Comparison of ENCODE assay signal across 1 cellular context in genomic region chr11:67262731-67263675, GRCh38.
TF ChIP-seq lines count a peak whose summit lies in the region.

No MANE protein-coding gene starts in this region.

TF ChIP-seq in H1, 55 proteins besides CTCF, POLR2A, EP300 and RAD21:
- TF ChIP-seq PHF8 (conservative IDR thresholded peaks at IDR 0.05; ENCODE audit: low read depth, low read length): no peak
- TF ChIP-seq SIRT6 (IDR thresholded peaks at IDR 0.05; ENCODE audit: low read length): no peak
- TF ChIP-seq ASH2L (IDR thresholded peaks at IDR 0.05; ENCODE audit: low read length): no peak
- TF ChIP-seq RFX5 (IDR thresholded peaks at IDR 0.05; ENCODE audit: borderline replicate concordance, low read depth, low read length): no peak
- no peak for TF ChIP-seq SIX5 (IDR thresholded peaks at IDR 0.05; ENCODE audit: low read depth, low read length)
- 0 out of 2 replicates have a peak, but pooled peaks have one; percentile 34 for TF ChIP-seq BACH1 (IDR thresholded peaks at IDR 0.05; ENCODE audit: low read length)
- no peak for TF ChIP-seq CHD1 (IDR thresholded peaks at IDR 0.05; ENCODE audit: low read depth, low read length)
- TF ChIP-seq YY1 (IDR thresholded peaks at IDR 0.05; ENCODE audit: low read depth, low read length): peak; percentile 53; the same call in 1 of the 2 replicates
- TF ChIP-seq EGR1 (IDR thresholded peaks at IDR 0.05; ENCODE audit: borderline replicate concordance, low read depth, low read length): 0 out of 2 replicates have a peak, but pooled peaks have one; percentile 39
- TF ChIP-seq, protein P1, sequence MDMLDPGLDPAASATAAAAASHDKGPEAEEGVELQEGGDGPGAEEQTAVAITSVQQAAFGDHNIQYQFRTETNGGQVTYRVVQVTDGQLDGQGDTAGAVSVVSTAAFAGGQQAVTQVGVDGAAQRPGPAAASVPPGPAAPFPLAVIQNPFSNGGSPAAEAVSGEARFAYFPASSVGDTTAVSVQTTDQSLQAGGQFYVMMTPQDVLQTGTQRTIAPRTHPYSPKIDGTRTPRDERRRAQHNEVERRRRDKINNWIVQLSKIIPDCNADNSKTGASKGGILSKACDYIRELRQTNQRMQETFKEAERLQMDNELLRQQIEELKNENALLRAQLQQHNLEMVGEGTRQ (IDR thresholded peaks at IDR 0.05; ENCODE audit: low read length): no peak
- 0 out of 2 replicates have a peak, but pooled peaks have one; percentile 14 for TF ChIP-seq CHD2 (IDR thresholded peaks at IDR 0.05; ENCODE audit: low read length)
- TF ChIP-seq CHD7 (IDR thresholded peaks at IDR 0.05; ENCODE audit: insufficient replicate concordance, low read length): no peak
- TF ChIP-seq SUZ12 (IDR thresholded peaks at IDR 0.05; ENCODE audit: low read length): no peak
- no peak for TF ChIP-seq KDM5A (IDR thresholded peaks at IDR 0.05; ENCODE audit: low read length)
- TF ChIP-seq NANOG (IDR thresholded peaks at IDR 0.05; ENCODE audit: insufficient read depth, low read depth, low read length, poor library complexity, severe bottlenecking): no peak
- TF ChIP-seq CEBPB (IDR thresholded peaks at IDR 0.05; ENCODE audit: low read depth, low read length): no peak
- no peak for TF ChIP-seq ZNF274 (IDR thresholded peaks at IDR 0.05; ENCODE audit: borderline replicate concordance, extremely low read depth, low read length)
- TF ChIP-seq HDAC6 (IDR thresholded peaks at IDR 0.05; ENCODE audit: low read depth, low read length): no peak
- peak; percentile 73; the same call in 1 of the 2 replicates for TF ChIP-seq GABPA (IDR thresholded peaks at IDR 0.05; ENCODE audit: borderline replicate concordance, insufficient read depth, low read length)
- TF ChIP-seq TEAD4 (IDR thresholded peaks at IDR 0.05; ENCODE audit: low read depth, low read length): 0 out of 2 replicates have a peak, but pooled peaks have one; percentile 15
- TF ChIP-seq TBP (IDR thresholded peaks at IDR 0.05; ENCODE audit: low read depth, low read length): no peak
- TF ChIP-seq EZH2 (IDR thresholded peaks at IDR 0.05; ENCODE audit: low read depth, low read length, severe bottlenecking): no peak
- no peak for TF ChIP-seq GTF2F1 (IDR thresholded peaks at IDR 0.05; ENCODE audit: borderline replicate concordance, low read depth, low read length)
- TF ChIP-seq TAF7 (optimal IDR thresholded peaks at IDR 0.05; ENCODE audit: borderline replicate concordance, low read depth, low read length): no peak
- no peak for TF ChIP-seq CTBP2 (IDR thresholded peaks at IDR 0.05; ENCODE audit: borderline replicate concordance, insufficient read depth, insufficient read length, low read length)
- TF ChIP-seq RXRA (IDR thresholded peaks at IDR 0.05; ENCODE audit: insufficient read depth, low read depth, low read length): no peak
- TF ChIP-seq E2F6 (IDR thresholded peaks at IDR 0.05): no peak
- no peak for TF ChIP-seq MAFK (IDR thresholded peaks at IDR 0.05; ENCODE audit: low read depth, low read length)
- TF ChIP-seq, protein P2, sequence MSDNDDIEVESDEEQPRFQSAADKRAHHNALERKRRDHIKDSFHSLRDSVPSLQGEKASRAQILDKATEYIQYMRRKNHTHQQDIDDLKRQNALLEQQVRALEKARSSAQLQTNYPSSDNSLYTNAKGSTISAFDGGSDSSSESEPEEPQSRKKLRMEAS (IDR thresholded peaks at IDR 0.05): peak; percentile 40; the same call in 1 of the 2 replicates
- TF ChIP-seq KDM1A (IDR thresholded peaks at IDR 0.05; ENCODE audit: borderline replicate concordance, low read length): no peak
- TF ChIP-seq FOSL1 (IDR thresholded peaks at IDR 0.05; ENCODE audit: insufficient read depth, low read depth, low read length): no peak
- no peak for TF ChIP-seq TAF1 (IDR thresholded peaks at IDR 0.05; ENCODE audit: low read depth, low read length)
- no peak for TF ChIP-seq BCL11A (IDR thresholded peaks at IDR 0.05; ENCODE audit: low read depth in 2 of 2, low read length in 2 of 2)
- TF ChIP-seq HDAC2 (IDR thresholded peaks at IDR 0.05; ENCODE audit: borderline replicate concordance in 1 of 2, low read depth in 2 of 2, low read length in 2 of 2): no peak
- peak in 1 of 2 experiments; percentile 76; a peak in 2 of 4 replicates for TF ChIP-seq SIN3A (conservative IDR thresholded peaks at IDR 0.05 in 1 of 2, IDR thresholded peaks at IDR 0.05 in 1 of 2; ENCODE audit: low read depth in 1 of 2, low read length in 2 of 2)
- TF ChIP-seq RNF2 (IDR thresholded peaks at IDR 0.05; ENCODE audit: borderline replicate concordance, low read depth, low read length, missing control alignments, poor library complexity, severe bottlenecking): no peak
- TF ChIP-seq SP4 (IDR thresholded peaks at IDR 0.05; ENCODE audit: low read length): no peak
- no peak for TF ChIP-seq BRCA1 (IDR thresholded peaks at IDR 0.05; ENCODE audit: low read depth, low read length)
- no peak; the same call in 1 of the 2 replicates for TF ChIP-seq SP1 (IDR thresholded peaks at IDR 0.05; ENCODE audit: low read depth, low read length)
- TF ChIP-seq POLR2AphosphoS5 (IDR thresholded peaks at IDR 0.05; ENCODE audit: low read depth, low read length): 0 out of 2 replicates have a peak, but pooled peaks have one; percentile 32
- peak; percentile 40; the same call in 1 of the 2 replicates for TF ChIP-seq CREB1 (IDR thresholded peaks at IDR 0.05)
- TF ChIP-seq, protein P3, sequence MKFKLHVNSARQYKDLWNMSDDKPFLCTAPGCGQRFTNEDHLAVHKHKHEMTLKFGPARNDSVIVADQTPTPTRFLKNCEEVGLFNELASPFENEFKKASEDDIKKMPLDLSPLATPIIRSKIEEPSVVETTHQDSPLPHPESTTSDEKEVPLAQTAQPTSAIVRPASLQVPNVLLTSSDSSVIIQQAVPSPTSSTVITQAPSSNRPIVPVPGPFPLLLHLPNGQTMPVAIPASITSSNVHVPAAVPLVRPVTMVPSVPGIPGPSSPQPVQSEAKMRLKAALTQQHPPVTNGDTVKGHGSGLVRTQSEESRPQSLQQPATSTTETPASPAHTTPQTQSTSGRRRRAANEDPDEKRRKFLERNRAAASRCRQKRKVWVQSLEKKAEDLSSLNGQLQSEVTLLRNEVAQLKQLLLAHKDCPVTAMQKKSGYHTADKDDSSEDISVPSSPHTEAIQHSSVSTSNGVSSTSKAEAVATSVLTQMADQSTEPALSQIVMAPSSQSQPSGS (IDR thresholded peaks at IDR 0.05; ENCODE audit: low read length): no peak
- TF ChIP-seq TCF12 (IDR thresholded peaks at IDR 0.05; ENCODE audit: low read depth, low read length): no peak
- TF ChIP-seq SRF (IDR thresholded peaks at IDR 0.05; ENCODE audit: low read depth, low read length): no peak
- no peak for TF ChIP-seq RBBP5 (IDR thresholded peaks at IDR 0.05; ENCODE audit: borderline replicate concordance, low read depth, low read length)
- no peak for TF ChIP-seq POU5F1 (IDR thresholded peaks at IDR 0.05; ENCODE audit: low read depth, low read length)
- no peak for TF ChIP-seq CBX8 (IDR thresholded peaks at IDR 0.05; ENCODE audit: borderline replicate concordance, low read depth, low read length)
- TF ChIP-seq CBX5 (IDR thresholded peaks at IDR 0.05; ENCODE audit: low read depth, low read length): no peak
- no peak for TF ChIP-seq SAP30 (IDR thresholded peaks at IDR 0.05; ENCODE audit: insufficient read depth, insufficient replicate concordance, low read length)
- TF ChIP-seq NRF1 (IDR thresholded peaks at IDR 0.05; ENCODE audit: low read depth, low read length): no peak
- TF ChIP-seq SP2 (IDR thresholded peaks at IDR 0.05; ENCODE audit: low read length): no peak
- TF ChIP-seq JUN (IDR thresholded peaks at IDR 0.05; ENCODE audit: low read depth, low read length): no peak
- TF ChIP-seq JUND (IDR thresholded peaks at IDR 0.05; ENCODE audit: low read length): no peak
- TF ChIP-seq KDM4A (IDR thresholded peaks at IDR 0.05; ENCODE audit: low read depth, low read length, severe bottlenecking): no peak
- no peak for TF ChIP-seq ATF3 (IDR thresholded peaks at IDR 0.05; ENCODE audit: insufficient read depth, low read depth, low read length)
